In the genomic region with DNA sequence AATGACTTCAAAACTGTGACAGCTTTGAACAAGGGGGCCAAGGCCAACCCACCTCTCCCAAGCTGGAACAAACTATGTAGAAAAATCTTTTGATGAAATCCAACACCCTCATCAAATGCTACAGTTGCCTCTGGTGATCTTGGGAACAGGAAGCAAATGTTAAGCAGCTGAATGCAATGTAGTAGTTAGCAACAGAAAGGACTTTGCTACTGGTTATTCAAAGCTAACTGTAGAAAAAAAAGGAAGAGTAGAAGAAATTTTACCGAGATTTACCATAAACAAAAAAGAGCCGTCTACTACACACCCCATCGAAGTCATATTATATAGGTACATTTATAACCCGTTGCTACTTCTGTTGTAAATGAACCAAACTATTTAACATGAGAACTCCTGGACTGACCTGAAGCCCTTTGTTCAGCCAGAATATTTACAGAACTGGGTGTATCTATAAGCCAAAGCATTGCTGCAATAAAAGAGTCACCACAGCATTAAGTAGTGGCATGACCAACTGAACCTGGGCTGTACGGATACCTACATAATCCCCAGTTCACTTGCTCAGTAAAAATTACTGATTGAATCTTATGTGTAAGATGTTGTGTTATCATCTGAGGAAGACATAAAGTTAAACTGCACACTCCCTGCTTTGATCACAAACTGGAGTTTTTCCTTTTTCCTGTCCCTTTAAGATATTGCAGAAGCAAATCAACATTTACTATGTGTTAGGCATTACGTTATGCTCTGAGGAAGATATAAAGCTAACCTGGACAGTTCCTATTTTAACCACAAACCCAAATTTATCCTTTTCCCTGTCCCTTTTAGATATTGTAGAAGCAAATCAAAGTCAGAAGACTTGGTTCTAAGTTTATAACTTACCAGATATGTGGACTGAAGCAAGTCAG, we compare ENCODE assay signal across 17 cellular contexts. TPM values are rescaled to one million over a fixed set of nuclear protein-coding genes. Genes with fewer than 3 reads are reported as not detected.
A peak's percentile ranks its signal among the peaks of the same experiment; 100 is the strongest.
DNase-seq lines count a peak whose midpoint lies in the region; ATAC-seq, FAIRE-seq and TF ChIP-seq lines count a peak whose summit lies in the region.
"Had no signal": no experiment of that assay in that cellular context is flagged by ENCODE, and none has a peak within 500 bp of the region (broad histone marks: within the 10 kb centered on the region; RNA-seq: fewer than 3 reads in every experiment).

No MANE protein-coding gene starts in this region.

- TF ChIP-seq CTCF in H1 (IDR thresholded peaks at IDR 0.05; ENCODE audit: control extremely low read depth in 1 of 3, insufficient read depth in 1 of 3, low read depth in 1 of 3, low read length in 3 of 3) (no peak), mucosa of descending colon (IDR thresholded peaks at IDR 0.05) (no peak), transverse colon (IDR thresholded peaks at IDR 0.05) (peak in 1 of 5 experiments; percentile 25), tibial nerve (IDR thresholded peaks at IDR 0.05) (no peak)

- intact Hi-C loops in mucosa of descending colon (cut with DNase I, micrococcal nuclease) (no loop called here), transverse colon (cut with DNase I; ENCODE audit: low total_unique reads) (no loop called here)

- TF ChIP-seq EP300 in H1 (IDR thresholded peaks at IDR 0.05; ENCODE audit: borderline replicate concordance in 1 of 2, low read depth in 2 of 2, low read length in 2 of 2) (no peak), transverse colon (IDR thresholded peaks at IDR 0.05; ENCODE audit: low read depth) (no peak), tibial nerve (IDR thresholded peaks at IDR 0.05) (no peak)

- H3K27ac ChIP-seq in H1 (ENCODE audit: low read depth, low read length), result no peak overlapping the region
- peak overlapping the region; percentile 65 to 77 (median 72) for H3K27ac ChIP-seq in transverse colon
- no peak overlapping the region for H3K27ac ChIP-seq in tibial nerve
- H3K27ac ChIP-seq: C4-2B, SJSA1 had no signal

- H3K36me3 ChIP-seq in H1 (ENCODE audit: control insufficient read depth in 2 of 4, insufficient read depth in 4 of 4, low read length in 3 of 4), result peaks cover 0 to 4% (median 0%) of the 10 kb centered on the region in 4 experiments; a peak in 1 of 8 replicates
- no peaks in the 10 kb centered on the region for H3K36me3 ChIP-seq in mucosa of descending colon (ENCODE audit: low read depth)
- peaks cover 0 to 13% (median 0%) of the 10 kb centered on the region in 4 donors for H3K36me3 ChIP-seq in transverse colon
- H3K36me3 ChIP-seq in tibial nerve, result peaks cover 0 to 22% (median 1%) of the 10 kb centered on the region in 3 donors
- H3K36me3 ChIP-seq: SJSA1 had no signal

- no peak overlapping the region for H3K4me2 ChIP-seq in H1 (ENCODE audit: insufficient read depth in 1 of 2, low read depth in 2 of 2, low read length in 2 of 2)

- TF ChIP-seq RAD21 in H1 (IDR thresholded peaks at IDR 0.05 in 1 of 2, conservative IDR thresholded peaks at IDR 0.05 in 1 of 2; ENCODE audit: low read depth in 2 of 2, low read length in 2 of 2), result no peak

- H3K23me2 ChIP-seq in H1 (ENCODE audit: low read depth, low read length), result no peaks in the 10 kb centered on the region

- no peak overlapping the region for H2BK20ac ChIP-seq in H1 (ENCODE audit: low read length)

- in situ Hi-C loops in transverse colon (cut with MboI; ENCODE audit: low pct_ligation_motif_present in 1 of 4, low pct_unique_long_range_greater_than_20kb in 1 of 4, low sequenced_read_pairs in 3 of 4), result no loop called here

- POLR2A ChIA-PET in H1 (lab: Charles Lee; ENCODE audit: partially characterized antibody), result interaction anchor here (1.5 kb wide), 1 partner anchor 11 kb away, joined by 4 read pairs; no protein-coding TSS in a partner anchor

- H3K23ac ChIP-seq in H1 (ENCODE audit: insufficient read length), result no peak overlapping the region

- H3K79me1 ChIP-seq in H1 (ENCODE audit: low read depth, low read length), result no peaks in the 10 kb centered on the region; the same call in 1 of the 2 replicates

- H3K79me2 ChIP-seq in H1 (ENCODE audit: control insufficient read depth in 1 of 2, insufficient read depth in 2 of 2, low read length in 2 of 2), result peaks cover 0 to 25% of the 10 kb centered on the region in 2 experiments; a peak in 2 of 4 replicates

- H3K9me3 ChIP-seq in H1 (ENCODE audit: insufficient read depth in 2 of 2, low read depth in 1 of 2, low read length in 1 of 2), result no peaks in the 10 kb centered on the region
- no peaks in the 10 kb centered on the region for H3K9me3 ChIP-seq in mucosa of descending colon
- no peaks in the 10 kb centered on the region for H3K9me3 ChIP-seq in transverse colon
- peaks cover 0 to 5% (median 0%) of the 10 kb centered on the region in 4 donors for H3K9me3 ChIP-seq in tibial nerve
- H3K9me3 ChIP-seq: SJSA1 had no signal

- ATAC-seq in mucosa of descending colon, result peak; percentile 98
- no peak for ATAC-seq in HG03039 (IDR thresholded peaks at IDR 0.05; ENCODE audit: unreplicated experiment)
- ATAC-seq in GM19324 (IDR thresholded peaks at IDR 0.05; ENCODE audit: low FRiP score, unreplicated experiment), result no peak

- peak overlapping the region; percentile 78; the same call in 1 of the 2 replicates for H2BK5ac ChIP-seq in H1 (ENCODE audit: low read depth, low read length)

- no peak overlapping the region for H4K5ac ChIP-seq in H1 (ENCODE audit: insufficient read length, low read depth, low read length)

- no peak overlapping the region for H3K4me3 ChIP-seq in H1 (ENCODE audit: extremely low read depth in 1 of 4, insufficient read depth in 2 of 4, low read depth in 3 of 4, low read length in 4 of 4)
- no peak overlapping the region for H3K4me3 ChIP-seq in mucosa of descending colon
- H3K4me3 ChIP-seq in transverse colon, result peak overlapping the region in 1 of 4 donors; percentile 21
- no peak overlapping the region for H3K4me3 ChIP-seq in tibial nerve
- H3K4me3 ChIP-seq: SJSA1 had no signal

- DNase-seq in HTR-8/SVneo (ENCODE audit: insufficient read length, low spot score) (no peak), H1 (ENCODE audit: low read depth in 1 of 2, low spot score in 2 of 2) (no peak), mucosa of descending colon (peak in 1 of 3 donors; percentile 13), transverse colon (no peak), tibial nerve (ENCODE audit: low spot score in 2 of 2) (no peak)
- DNase-seq: DMS 273 treated with DMSO at 0.1 percent for 48 hours, GDM1, HFFc6, NCI-H1417 treated with DMSO at 0.1 percent for 48 hours, NCI-H2029, NCI-H2171 treated with DMSO at 0.1 percent for 48 hours, NCI-H748 treated with DMSO at 0.1 percent for 48 hours had no signal

- H3K56ac ChIP-seq in H1 (replicated peaks; ENCODE audit: insufficient read length, low read depth, low read length), result no peak overlapping the region

- H2AK5ac ChIP-seq in H1 (ENCODE audit: low read depth, low read length), result 0 out of 2 replicates have a peak overlapping the region, but pooled peaks have one; percentile 75

- no peak overlapping the region for H2BK15ac ChIP-seq in H1 (ENCODE audit: low read length)

- no peak overlapping the region for H3K14ac ChIP-seq in H1 (ENCODE audit: insufficient read length)

- H2AFZ ChIP-seq in H1 (ENCODE audit: low read length), result no peak overlapping the region

- H4K8ac ChIP-seq in H1 (ENCODE audit: extremely low read depth, insufficient read depth, low read length), result no peak overlapping the region

- no peak overlapping the region for H4K91ac ChIP-seq in H1 (replicated peaks; ENCODE audit: insufficient read length, low read length)

- H2BK12ac ChIP-seq in H1 (ENCODE audit: low read depth, low read length), result no peak overlapping the region

- H3K27me3 ChIP-seq in H1 (replicated peaks in 1 of 4; ENCODE audit: control insufficient read depth in 3 of 4, extremely low read depth in 1 of 4, insufficient read depth in 3 of 4, low read length in 3 of 4) (no peaks in the 10 kb centered on the region), transverse colon (no peaks in the 10 kb centered on the region), tibial nerve (no peaks in the 10 kb centered on the region)
- H3K27me3 ChIP-seq: SJSA1 had no signal

- TF ChIP-seq POLR2A in H1 (IDR thresholded peaks at IDR 0.05; ENCODE audit: control extremely low read depth in 1 of 2, low read depth in 2 of 2, low read length in 2 of 2) (no peak), transverse colon (IDR thresholded peaks at IDR 0.05) (no peak), tibial nerve (IDR thresholded peaks at IDR 0.05) (no peak)

- FAIRE-seq in HTR-8/SVneo (lab: Jason Lieb, UNC) (peak; percentile 79), H1 (lab: Jason Lieb, UNC) (no peak)
- FAIRE-seq: GM12891 had no signal

- peak overlapping the region in 1 of 4 experiments; percentile 34; a peak in 1 of 7 replicates for H3K9ac ChIP-seq in H1 (replicated peaks in 1 of 4; ENCODE audit: extremely low read depth in 1 of 4, low read depth in 3 of 4, low read length in 3 of 4)

- no peaks in the 10 kb centered on the region for H4K20me1 ChIP-seq in H1 (replicated peaks in 1 of 2; ENCODE audit: control insufficient read depth in 1 of 2, insufficient read depth in 2 of 2, low read length in 2 of 2)

- CTCF ChIA-PET in H1 (lab: Charles Lee; ENCODE audit: partially characterized antibody), result interaction anchor here (0.6 to 4.7 kb wide), 4 partner anchors 10 to 587 kb away, joined by 3 to 22 read pairs (median 4); no protein-coding TSS in a partner anchor

- H3K18ac ChIP-seq in H1 (ENCODE audit: extremely low read depth, low read length), result peak overlapping the region; percentile 48; the same call in 1 of the 2 replicates

- no peak overlapping the region for H3K4ac ChIP-seq in H1 (replicated peaks; ENCODE audit: insufficient read length, low read depth, low read length)

- H3K4me1 ChIP-seq in H1 (replicated peaks in 1 of 4; ENCODE audit: control insufficient read depth in 3 of 4, insufficient read depth in 4 of 4, low read length in 3 of 4), result no peaks in the 10 kb centered on the region
- peaks cover 16% of the 10 kb centered on the region for H3K4me1 ChIP-seq in mucosa of descending colon (ENCODE audit: low read depth)
- H3K4me1 ChIP-seq in transverse colon, result peaks cover 0 to 18% (median 8%) of the 10 kb centered on the region in 4 donors
- no peaks in the 10 kb centered on the region for H3K4me1 ChIP-seq in tibial nerve
- H3K4me1 ChIP-seq: SJSA1 had no signal

- H2BK120ac ChIP-seq in H1 (replicated peaks; ENCODE audit: low read depth, low read length), result peak overlapping the region; percentile 33

- 83% methylated on average over 6 of the region's 6 CpGs; no CpG with 5 or more reads in 1 of the 2 experiments for WGBS in H1 (ENCODE audit: extremely low coverage in 1 of 2, insufficient coverage in 1 of 2, insufficient read length in 1 of 2, insufficient replicate concordance in 2 of 2, low coverage in 1 of 2, low lambda C conversion rate in 2 of 2, missing lambda C conversion rate in 1 of 2), 2 experiments
- WGBS in transverse colon (ENCODE audit: low coverage in 1 of 2), 2 donors, result 43 to 66% methylated on average over 4 to 6 of the region's 6 CpGs
- WGBS in tibial nerve, 2 donors, result 93 to 94% methylated on average over 6 of the region's 6 CpGs

RNA-seq across cellular contexts. Expression of a gene that starts 25.1 kb away (rescaled TPM):
- total RNA-seq in H1 (2021; fragmentation: NEBNext Ultra II Directional; extraction: Animal tissue kit (Norgen Biotek cat#: 25700)), result 29.7 and 30.6 TPM in 2 replicates
- 5.8 and 9.6 TPM in 2 replicates for polyA plus RNA-seq in H1 (2011; rRNA removed)
- 12.2 TPM for polyA plus RNA-seq in H1 (2011; cell fraction: cytosol; rRNA removed)
- 13.6 TPM for polyA plus RNA-seq in H1 (2011; cell fraction: nucleus; rRNA removed)
- polyA plus RNA-seq in H1 (2012, experiment 1 of 2), result 11.6 to 22.8 TPM (median 15.3 TPM) in 4 replicates
- 5.7 TPM for polyA plus RNA-seq in H1 (2012, experiment 2 of 2)
- 24.7 TPM for polyA plus RNA-seq in H1 (2013, experiment 1 of 2)
- 23.0 TPM for polyA plus RNA-seq in H1 (2013, experiment 2 of 2)
- polyA minus RNA-seq in H1 (2011; rRNA and poly(A)+ RNA removed), result 14.4 and 25.8 TPM in 2 replicates
- 6.5 TPM for polyA minus RNA-seq in H1 (2011; cell fraction: cytosol; rRNA and poly(A)+ RNA removed)
- 31.6 TPM for polyA minus RNA-seq in H1 (2011; cell fraction: nucleus; rRNA and poly(A)+ RNA removed)
- total RNA-seq in mucosa of descending colon, result 10 to 100 TPM; 53.7 to 57.9 (median 53.9) TPM
- total RNA-seq in transverse colon, result 10 to 100 TPM; 26.7 to 43.4 (median 32.0) TPM
- total RNA-seq in tibial nerve, result 10 to 100 TPM; 17.4 to 28.8 (median 25.3) TPM

RNA-seq across cellular contexts. Expression of a gene that starts 32.3 kb away (rescaled TPM):
- total RNA-seq in H1 (2021; fragmentation: NEBNext Ultra II Directional; extraction: Animal tissue kit (Norgen Biotek cat#: 25700)), result 65.8 and 73.0 TPM in 2 replicates
- polyA plus RNA-seq in H1 (2011; rRNA removed), result 14.0 and 21.0 TPM in 2 replicates
- polyA plus RNA-seq in H1 (2011; cell fraction: cytosol; rRNA removed), result 28.3 TPM
- polyA plus RNA-seq in H1 (2011; cell fraction: nucleus; rRNA removed), result 4.7 TPM
- polyA plus RNA-seq in H1 (2012, experiment 1 of 2), result 28.6 to 54.2 TPM (median 32.1 TPM) in 4 replicates
- polyA plus RNA-seq in H1 (2012, experiment 2 of 2), result 46.0 TPM
- 118 TPM for polyA plus RNA-seq in H1 (2013, experiment 1 of 2)
- 142 TPM for polyA plus RNA-seq in H1 (2013, experiment 2 of 2)
- polyA minus RNA-seq in H1 (2011; rRNA and poly(A)+ RNA removed), result 5.9 and 6.1 TPM in 2 replicates
- polyA minus RNA-seq in H1 (2011; cell fraction: cytosol; rRNA and poly(A)+ RNA removed), result 6.5 TPM
- 11.9 TPM for polyA minus RNA-seq in H1 (2011; cell fraction: nucleus; rRNA and poly(A)+ RNA removed)
- 10 to 100 TPM; 17.3 to 44.4 (median 38.1) TPM for total RNA-seq in mucosa of descending colon
- total RNA-seq in transverse colon, result 10 to 100 TPM in 3 of 4 donors, 1 to 10 TPM in 1; 5.8 to 35.5 (median 23.5) TPM
- total RNA-seq in tibial nerve, result 10 to 100 TPM; 20.0 to 42.9 (median 26.5) TPM

Comparison
In these comparisons a context has a peak if more than half of its experiments do, and no peak if none do; other contexts are left out.
1. H3K27ac ChIP-seq: peak in transverse colon (4 of 4); none in H1 (single experiment) and tibial nerve (0 of 4).